In genomic region chr22:38191746-38192474, GRCh38 we compare ENCODE assay signal across 2 cellular contexts.
TF ChIP-seq lines count a peak whose summit lies in the region.

No MANE protein-coding gene starts in this region.

TF ChIP-seq in IMR-90, 13 proteins besides CTCF, POLR2A, EP300 and RAD21:
- TF ChIP-seq SMC3 (IDR thresholded peaks at IDR 0.05; ENCODE audit: low read depth, low read length) (no peak), MXI1 (IDR thresholded peaks at IDR 0.05; ENCODE audit: borderline replicate concordance, low read depth, low read length) (no peak), ELK1 (IDR thresholded peaks at IDR 0.05; ENCODE audit: borderline replicate concordance, low read depth, low read length) (no peak), FOS (IDR thresholded peaks at IDR 0.05; ENCODE audit: low read depth, low read length) (no peak)

TF ChIP-seq in HepG2, 621 proteins besides CTCF, POLR2A, EP300 and RAD21 (continues in another document):
- TF ChIP-seq GABPA (IDR thresholded peaks at IDR 0.05; ENCODE audit: low read depth, low read length) (no peak), GABPA (CRISPR knock-in tag; IDR thresholded peaks at IDR 0.05; ENCODE audit: low read depth) (no peak), ZKSCAN1 (IDR thresholded peaks at IDR 0.05; ENCODE audit: low read length) (no peak), ZNF740 (CRISPR knock-in tag; IDR thresholded peaks at IDR 0.05) (no peak), HMGXB3 (CRISPR knock-in tag; IDR thresholded peaks at IDR 0.05; ENCODE audit: borderline replicate concordance) (0 out of 2 replicates have a peak, but pooled peaks have one; percentile 13), MXD1 (CRISPR knock-in tag; IDR thresholded peaks at IDR 0.05) (no peak), GATAD2A (CRISPR knock-in tag; IDR thresholded peaks at IDR 0.05) (0 out of 2 replicates have a peak, but pooled peaks have one; percentile 20), ZNF142 (CRISPR knock-in tag; IDR thresholded peaks at IDR 0.05) (no peak), REPIN1 (CRISPR knock-in tag; IDR thresholded peaks at IDR 0.05; ENCODE audit: borderline replicate concordance, low read depth) (no peak), DZIP1 (CRISPR knock-in tag; IDR thresholded peaks at IDR 0.05) (0 out of 2 replicates have a peak, but pooled peaks have one; percentile 57), ZNF788 (CRISPR knock-in tag; IDR thresholded peaks at IDR 0.05; ENCODE audit: borderline replicate concordance) (no peak), KLF9 (CRISPR knock-in tag; IDR thresholded peaks at IDR 0.05; ENCODE audit: low read depth) (no peak), ZNF615 (CRISPR knock-in tag; IDR thresholded peaks at IDR 0.05; ENCODE audit: borderline replicate concordance) (no peak), IKZF4 (CRISPR knock-in tag; IDR thresholded peaks at IDR 0.05; ENCODE audit: borderline replicate concordance, low read depth, not compliant biosample characterization) (no peak), ETV6 (CRISPR knock-in tag; conservative IDR thresholded peaks at IDR 0.05) (no peak), GTF3A (CRISPR knock-in tag; conservative IDR thresholded peaks at IDR 0.05) (no peak), ZNF280D (CRISPR knock-in tag; IDR thresholded peaks at IDR 0.05) (0 out of 2 replicates have a peak, but pooled peaks have one; percentile 55), DR1 (CRISPR knock-in tag; IDR thresholded peaks at IDR 0.05) (no peak), SRY (CRISPR knock-in tag; IDR thresholded peaks at IDR 0.05) (no peak), ASH2L (IDR thresholded peaks at IDR 0.05; ENCODE audit: insufficient read length, low read depth, low read length) (no peak), REST (IDR thresholded peaks at IDR 0.05; ENCODE audit: borderline replicate concordance in 1 of 2, low read depth in 1 of 2, low read length in 2 of 2) (no peak), ZNF564 (CRISPR knock-in tag; IDR thresholded peaks at IDR 0.05) (no peak), KDM6A (CRISPR knock-in tag; IDR thresholded peaks at IDR 0.05; ENCODE audit: low read depth) (no peak), NCOA5 (CRISPR knock-in tag; IDR thresholded peaks at IDR 0.05) (no peak), ZNF558 (CRISPR knock-in tag; IDR thresholded peaks at IDR 0.05; ENCODE audit: borderline replicate concordance) (no peak), YY1 (IDR thresholded peaks at IDR 0.05; ENCODE audit: insufficient read depth, insufficient replicate concordance, low read depth, low read length) (no peak), ZMYM3 (CRISPR knock-in tag; IDR thresholded peaks at IDR 0.05) (peak; percentile 92), MAF1 (CRISPR knock-in tag; IDR thresholded peaks at IDR 0.05; ENCODE audit: borderline replicate concordance) (no peak), ZNF547 (CRISPR knock-in tag; IDR thresholded peaks at IDR 0.05) (no peak), ZNF720 (CRISPR knock-in tag; IDR thresholded peaks at IDR 0.05) (no peak), ZSCAN20 (CRISPR knock-in tag; IDR thresholded peaks at IDR 0.05; ENCODE audit: borderline replicate concordance) (no peak), ZNF784 (CRISPR knock-in tag; IDR thresholded peaks at IDR 0.05; ENCODE audit: borderline replicate concordance) (no peak), FOXM1 (CRISPR knock-in tag; IDR thresholded peaks at IDR 0.05) (no peak), CCAR2 (optimal IDR thresholded peaks at IDR 0.05; ENCODE audit: low read depth, low read length) (no peak), SALL1 (CRISPR knock-in tag; IDR thresholded peaks at IDR 0.05) (peak; percentile 34; the same call in 1 of the 2 replicates), RBM39 (IDR thresholded peaks at IDR 0.05; ENCODE audit: low read depth, low read length, poor library complexity, severe bottlenecking) (no peak)
